In genomic region chr19:1503089-1503924, GRCh38 we compare ENCODE assay signal across 1 cellular context.
TF ChIP-seq lines count a peak whose summit lies in the region.

No MANE protein-coding gene starts in this region.

TF ChIP-seq in K562, 482 proteins besides CTCF, POLR2A, EP300 and RAD21 (continued from another document and continues in another):
- TF ChIP-seq CTCFL (IDR thresholded peaks at IDR 0.05; ENCODE audit: borderline replicate concordance, insufficient read depth, low read depth, low read length, poor library complexity, severe bottlenecking) (peak; percentile 75), GMEB1 (CRISPR knock-in tag; IDR thresholded peaks at IDR 0.05) (no peak), BRF2 (IDR thresholded peaks at IDR 0.05; ENCODE audit: borderline replicate concordance, insufficient read depth, insufficient read length) (no peak), ZZZ3 (IDR thresholded peaks at IDR 0.05) (no peak), CREBBP (IDR thresholded peaks at IDR 0.05; ENCODE audit: low read depth, low read length) (no peak), HSF4 (CRISPR knock-in tag; IDR thresholded peaks at IDR 0.05; ENCODE audit: borderline replicate concordance) (no peak), ZNF311 (CRISPR knock-in tag; IDR thresholded peaks at IDR 0.05) (no peak), POLR2B (IDR thresholded peaks at IDR 0.05; ENCODE audit: low read depth, partially characterized antibody) (peak; percentile 41), ZNF398 (CRISPR knock-in tag; IDR thresholded peaks at IDR 0.05) (no peak), SLC30A9 (CRISPR knock-in tag; IDR thresholded peaks at IDR 0.05) (no peak), ZNF253 (CRISPR knock-in tag; conservative IDR thresholded peaks at IDR 0.05) (no peak), MTF1 (CRISPR knock-in tag; IDR thresholded peaks at IDR 0.05; ENCODE audit: borderline replicate concordance) (no peak), ATF2 (CRISPR knock-in tag; IDR thresholded peaks at IDR 0.05) (no peak), HNRNPUL1 (IDR thresholded peaks at IDR 0.05; ENCODE audit: low read length) (no peak), U2AF1 (optimal IDR thresholded peaks at IDR 0.05; ENCODE audit: low read depth, low read length) (no peak), FOXK2 (conservative IDR thresholded peaks at IDR 0.05 in 1 of 2, IDR thresholded peaks at IDR 0.05 in 1 of 2; ENCODE audit: low read depth in 2 of 2) (no peak), MAFG (tag; conservative IDR thresholded peaks at IDR 0.05) (no peak), HIVEP1 (CRISPR knock-in tag; IDR thresholded peaks at IDR 0.05) (no peak), ZFPM2 (CRISPR knock-in tag; IDR thresholded peaks at IDR 0.05) (no peak), ZNF134 (CRISPR knock-in tag; conservative IDR thresholded peaks at IDR 0.05) (no peak), ESRRB (CRISPR knock-in tag; IDR thresholded peaks at IDR 0.05; ENCODE audit: borderline replicate concordance) (no peak), HDAC8 (tag; IDR thresholded peaks at IDR 0.05) (0 out of 2 replicates have a peak, but pooled peaks have one; percentile 69), SMARCA4 (IDR thresholded peaks at IDR 0.05) (no peak), SFPQ (IDR thresholded peaks at IDR 0.05; ENCODE audit: low read depth, low read length) (no peak), CEBPB (tag; IDR thresholded peaks at IDR 0.05) (no peak), EP400 (IDR thresholded peaks at IDR 0.05) (peak; percentile 92), KHSRP (IDR thresholded peaks at IDR 0.05) (no peak), MCM3 (IDR thresholded peaks at IDR 0.05) (no peak), ZC3H11A (IDR thresholded peaks at IDR 0.05; ENCODE audit: low read depth, low read length) (no peak), RBBP5 (IDR thresholded peaks at IDR 0.05; ENCODE audit: borderline replicate concordance, insufficient read depth, low read length, poor library complexity, severe bottlenecking) (no peak), SIN3A (IDR thresholded peaks at IDR 0.05; ENCODE audit: borderline replicate concordance in 2 of 2, control insufficient read depth in 1 of 2, low read depth in 2 of 2, low read length in 2 of 2) (peak in 1 of 2 experiments; percentile 49; a peak in 1 of 4 replicates), ZFP91 (CRISPR knock-in tag; IDR thresholded peaks at IDR 0.05) (peak; percentile 70), BRD9 (IDR thresholded peaks at IDR 0.05; ENCODE audit: low read depth, partially characterized antibody) (peak; percentile 70), ZNF23 (CRISPR knock-in tag; IDR thresholded peaks at IDR 0.05) (no peak), TEAD2 (tag; IDR thresholded peaks at IDR 0.05) (no peak), STAT5A (IDR thresholded peaks at IDR 0.05; ENCODE audit: borderline replicate concordance, low read length) (no peak), POLR3G (IDR thresholded peaks at IDR 0.05; ENCODE audit: extremely low read depth, insufficient read length, insufficient replicate concordance) (no peak), NCOA4 (IDR thresholded peaks at IDR 0.05; ENCODE audit: partially characterized antibody) (no peak), STAT6 (CRISPR knock-in tag; IDR thresholded peaks at IDR 0.05) (0 out of 2 replicates have a peak, but pooled peaks have one; percentile 27), ZNF586 (CRISPR knock-in tag; conservative IDR thresholded peaks at IDR 0.05) (no peak), ZBTB11 (CRISPR knock-in tag; IDR thresholded peaks at IDR 0.05) (0 out of 6 replicates have a peak, but pooled peaks of 1 of the 3 experiments have one; percentile 8), TSC22D4 (tag; IDR thresholded peaks at IDR 0.05) (no peak), NONO (IDR thresholded peaks at IDR 0.05; ENCODE audit: low read depth in 2 of 2, low read length in 1 of 2) (0 out of 4 replicates have a peak, but pooled peaks of 1 of the 2 experiments have one; percentile 18), SIRT6 (IDR thresholded peaks at IDR 0.05; ENCODE audit: low read depth, low read length) (no peak), HNRNPL (IDR thresholded peaks at IDR 0.05; ENCODE audit: low read depth, low read length) (peak; percentile 84)
